Comparison of ENCODE assay signal across 24 cellular contexts in genomic region chr22:19184276-19184997, GRCh38. TPM values are rescaled to one million over a fixed set of nuclear protein-coding genes. Genes with fewer than 3 reads are reported as not detected.
"Had no signal": no experiment of that assay in that cellular context is flagged by ENCODE, and none has a peak within 500 bp of the region (broad histone marks: within the 10 kb centered on the region; RNA-seq: fewer than 3 reads in every experiment).

No MANE protein-coding gene starts in this region.

- H3K27ac ChIP-seq: adrenal gland, esophagus squamous epithelium, neutrophil, sigmoid colon, thoracic aorta had no signal

- H3K4me3 Mint-ChIP-seq: activated CD4-positive, alpha-beta memory T cell treated with anti-CD3 and anti-CD28 coated beads, Interleukin-2, amount 10 ng/mL, durations not matched to agents 7 days and 5 days; activated CD8-positive, alpha-beta memory T cell treated with anti-CD3 and anti-CD28 coated beads, Interleukin-2, amount 10 ng/mL, durations not matched to agents 7 days and 5 days; activated naive CD4-positive, alpha-beta T cell treated with anti-CD3 and anti-CD28 coated beads for 36 hours; activated T-helper 17 cell treated with anti-CD3 and anti-CD28 coated beads, Interleukin-2, amount 50 U/mL, for 72 hours; stimulated activated naive B cell treated with anti-CD40 and anti-IgM and Interleukin-4, amounts not matched to agents 10 μg/mL and 1 μg/mL and 100 μg/mL, for 72 hours had no signal

- H3K36me3 ChIP-seq: thoracic aorta had no signal

- H3K27ac Mint-ChIP-seq: activated CD4-positive, alpha-beta memory T cell treated with anti-CD3 and anti-CD28 coated beads, Interleukin-2, amount 10 ng/mL, durations not matched to agents 7 days and 5 days; activated CD8-positive, alpha-beta memory T cell treated with anti-CD3 and anti-CD28 coated beads, Interleukin-2, amount 10 ng/mL, durations not matched to agents 7 days and 5 days; activated naive CD4-positive, alpha-beta T cell treated with anti-CD3 and anti-CD28 coated beads for 36 hours; activated T-helper 17 cell treated with anti-CD3 and anti-CD28 coated beads, Interleukin-2, amount 50 U/mL, for 72 hours; stimulated activated naive B cell treated with anti-CD40 and anti-IgM and Interleukin-4, amounts not matched to agents 10 μg/mL and 1 μg/mL and 100 μg/mL, for 72 hours had no signal

- DNase-seq: activated CD4-positive, alpha-beta memory T cell treated with anti-CD3 and anti-CD28 coated beads, Interleukin-2, amount 10 ng/mL, durations not matched to agents 7 days and 5 days; activated CD4-positive, alpha-beta T cell treated with anti-CD3 and anti-CD28 coated beads for 48 hours; activated CD4-positive, CD25-positive, alpha-beta regulatory T cell; activated CD8-positive, alpha-beta memory T cell treated with anti-CD3 and anti-CD28 coated beads, Interleukin-2, amount 10 ng/mL, durations not matched to agents 7 days and 5 days; activated naive CD4-positive, alpha-beta T cell treated with anti-CD3 and anti-CD28 coated beads for 36 hours; activated T-cell treated with anti-CD3 and anti-CD28 coated beads, Interleukin-2, amount 50 U/mL, for 1 hour; adrenal gland; dermis blood vessel endothelial cell; effector memory CD4-positive, alpha-beta T cell; esophagus squamous epithelium; hypothalamus; left lung; mammary epithelial cell; sigmoid colon; stimulated activated naive B cell treated with anti-CD40 and anti-IgM and Interleukin-4, amounts not matched to agents 10 μg/mL and 1 μg/mL and 100 μg/mL, for 72 hours; T-helper 1 cell; T-helper 9 cell had no signal

- H3K4me3 ChIP-seq: adrenal gland, esophagus squamous epithelium, left lung, sigmoid colon, thoracic aorta had no signal

- H3K27me3 ChIP-seq: adrenal gland, esophagus squamous epithelium, left lung, neutrophil, sigmoid colon had no signal

- H3K27me3 Mint-ChIP-seq: activated T-helper 17 cell treated with anti-CD3 and anti-CD28 coated beads, Interleukin-2, amount 50 U/mL, for 72 hours had no signal

- H3K9me3 ChIP-seq: adrenal gland, esophagus squamous epithelium, left lung, neutrophil, sigmoid colon, thoracic aorta had no signal

- H3K9me3 Mint-ChIP-seq: activated CD4-positive, alpha-beta memory T cell treated with anti-CD3 and anti-CD28 coated beads, Interleukin-2, amount 10 ng/mL, durations not matched to agents 7 days and 5 days; activated naive CD4-positive, alpha-beta T cell treated with anti-CD3 and anti-CD28 coated beads for 36 hours; activated T-helper 17 cell treated with anti-CD3 and anti-CD28 coated beads, Interleukin-2, amount 50 U/mL, for 72 hours; stimulated activated naive B cell treated with anti-CD40 and anti-IgM and Interleukin-4, amounts not matched to agents 10 μg/mL and 1 μg/mL and 100 μg/mL, for 72 hours had no signal

- ATAC-seq: activated CD8-positive, alpha-beta memory T cell treated with anti-CD3 and anti-CD28 coated beads, Interleukin-2, amount 10 ng/mL, durations not matched to agents 7 days and 5 days; activated T-helper 17 cell treated with anti-CD3 and anti-CD28 coated beads, Interleukin-2, amount 50 U/mL, for 72 hours; stimulated activated naive B cell treated with anti-CD40 and anti-IgM and Interleukin-4, amounts not matched to agents 10 μg/mL and 1 μg/mL and 100 μg/mL, for 72 hours had no signal

- H3K36me3 Mint-ChIP-seq: activated CD8-positive, alpha-beta memory T cell treated with anti-CD3 and anti-CD28 coated beads, Interleukin-2, amount 10 ng/mL, durations not matched to agents 7 days and 5 days; stimulated activated naive B cell treated with anti-CD40 and anti-IgM and Interleukin-4, amounts not matched to agents 10 μg/mL and 1 μg/mL and 100 μg/mL, for 72 hours had no signal

RNA-seq across cellular contexts. Expression of gene GSC2, which starts 34.3 kb away (rescaled TPM):
- total RNA-seq: activated CD4-positive, alpha-beta memory T cell treated with anti-CD3 and anti-CD28 coated beads, Interleukin-2, amount 10 ng/mL, durations not matched to agents 7 days and 5 days; activated CD8-positive, alpha-beta memory T cell treated with anti-CD3 and anti-CD28 coated beads, Interleukin-2, amount 10 ng/mL, durations not matched to agents 7 days and 5 days; activated naive CD4-positive, alpha-beta T cell treated with anti-CD3 and anti-CD28 coated beads for 36 hours; activated T-helper 17 cell treated with anti-CD3 and anti-CD28 coated beads, Interleukin-2, amount 50 U/mL, for 72 hours; adrenal gland; cerebellum; dermis blood vessel endothelial cell; esophagus squamous epithelium; kidney epithelial cell; left lung; mammary epithelial cell; myocyte; sigmoid colon; thoracic aorta; urinary bladder had no signal
- polyA plus RNA-seq: adrenal gland, mammary epithelial cell, sigmoid colon, urinary bladder had no signal

RNA-seq across cellular contexts. Expression of gene TSSK2, which starts 53.3 kb away (rescaled TPM):
- total RNA-seq: activated CD4-positive, alpha-beta memory T cell treated with anti-CD3 and anti-CD28 coated beads, Interleukin-2, amount 10 ng/mL, durations not matched to agents 7 days and 5 days; activated CD8-positive, alpha-beta memory T cell treated with anti-CD3 and anti-CD28 coated beads, Interleukin-2, amount 10 ng/mL, durations not matched to agents 7 days and 5 days; activated naive CD4-positive, alpha-beta T cell treated with anti-CD3 and anti-CD28 coated beads for 36 hours; activated T-helper 17 cell treated with anti-CD3 and anti-CD28 coated beads, Interleukin-2, amount 50 U/mL, for 72 hours; adrenal gland; cerebellum; dermis blood vessel endothelial cell; kidney epithelial cell; left lung; myocyte; sigmoid colon; thoracic aorta; urinary bladder had no signal
- polyA plus RNA-seq: mammary epithelial cell had no signal
